Comparison of ENCODE assay signal across 28 cellular contexts in genomic region chr6:149467265-149467664, GRCh38. TPM values are rescaled to one million over a fixed set of nuclear protein-coding genes. Genes with fewer than 3 reads are reported as not detected.
"Had no signal": no experiment of that assay in that cellular context is flagged by ENCODE, and none has a peak within 500 bp of the region (broad histone marks: within the 10 kb centered on the region; RNA-seq: fewer than 3 reads in every experiment).

No MANE protein-coding gene starts in this region.

- H3K36me3 ChIP-seq: stomach, upper lobe of left lung had no signal

- DNase-seq: activated CD4-positive, alpha-beta T cell treated with anti-CD3 and anti-CD28 coated beads, Interleukin-2, amount 50 U/mL, for 1 hour; activated gamma-delta T cell; activated T-cell treated with anti-CD3 and anti-CD28 coated beads for 4 hours; amygdala; central memory CD4-positive, alpha-beta T cell; effector CD8-positive, alpha-beta T cell; foreskin fibroblast; glutamatergic neuron; left ventricle myocardium superior; mesendoderm; nephron progenitor cell; occipital lobe; right cardiac atrium; small intestine; stimulated activated CD4-positive, alpha-beta T cell treated with anti-CD3 and anti-CD28 coated beads, Interleukin-4, amount 100 ng/mL, for 4 hours; stimulated activated CD8-positive, alpha-beta memory T cell treated with anti-CD3 and anti-CD28 coated beads, Interleukin-4, amount 100 ng/mL, for 48 hours; stomach; SW 1271; T-helper 9 cell; testis; upper lobe of left lung had no signal

- H3K27me3 ChIP-seq: stomach, testis, upper lobe of left lung had no signal

- H3K27ac Mint-ChIP-seq: brain, nephron progenitor cell, progenitor cell of endocrine pancreas had no signal

- H3K9me3 ChIP-seq: stomach, testis, upper lobe of left lung had no signal

- ATAC-seq: activated CD4-positive, CD25-positive, alpha-beta regulatory T cell treated with anti-CD3 and anti-CD28 coated beads, Interleukin-2, amount 50 U/mL, for 24 hours; activated naive CD4-positive, alpha-beta T cell treated with anti-CD3 and anti-CD28 coated beads, Interleukin-2, amount 50 U/mL, for 72 hours; left ventricle myocardium superior; right cardiac atrium had no signal

- H3K4me1 Mint-ChIP-seq: brain had no signal

- H3K27ac ChIP-seq: coronary artery, stomach, testis, upper lobe of left lung had no signal

- H3K4me3 Mint-ChIP-seq: brain, nephron progenitor cell had no signal

- H3K4me1 ChIP-seq: testis had no signal

- H3K36me3 Mint-ChIP-seq: brain had no signal

- H3K9me3 Mint-ChIP-seq: activated naive CD4-positive, alpha-beta T cell treated with anti-CD3 and anti-CD28 coated beads, Interleukin-2, amount 50 U/mL, for 72 hours; brain; nephron progenitor cell had no signal

- H3K4me3 ChIP-seq: coronary artery, stomach, testis, upper lobe of left lung had no signal

RNA-seq across cellular contexts. Expression of gene ZC3H12D, which starts 17.5 kb away (rescaled TPM):
- total RNA-seq: endothelial cell of umbilical vein, kidney epithelial cell had no signal
